In genomic region chr13:113296842-113297369, GRCh38 we compare ENCODE assay signal across 1 cellular context.
TF ChIP-seq lines count a peak whose summit lies in the region.

Gene LAMP1 (plus strand): TSS chr13:113297239. CDS start chr13:113297435, 196 bp downstream.

TF ChIP-seq in HepG2, 621 proteins besides CTCF, POLR2A, EP300 and RAD21 (continued from another document and continues in another):
- TF ChIP-seq NR2F1 (CRISPR knock-in tag; IDR thresholded peaks at IDR 0.05), result peak in 1 of 2 experiments; percentile 79; a peak in 2 of 4 replicates
- no peak for TF ChIP-seq PRDM4 (CRISPR knock-in tag; IDR thresholded peaks at IDR 0.05; ENCODE audit: borderline replicate concordance)
- TF ChIP-seq THYN1 (CRISPR knock-in tag; IDR thresholded peaks at IDR 0.05; ENCODE audit: borderline replicate concordance, low read depth), result no peak
- TF ChIP-seq MED8 (CRISPR knock-in tag; IDR thresholded peaks at IDR 0.05; ENCODE audit: insufficient replicate concordance), result peak; percentile 94
- TF ChIP-seq MBNL3 (CRISPR knock-in tag; conservative IDR thresholded peaks at IDR 0.05), result peak; percentile 79; the same call in 1 of the 2 replicates
- TF ChIP-seq ZNF615 (CRISPR knock-in tag; IDR thresholded peaks at IDR 0.05; ENCODE audit: borderline replicate concordance), result peak; percentile 95
- peak; percentile 56; the same call in 1 of the 2 replicates for TF ChIP-seq ZNF746 (CRISPR knock-in tag; IDR thresholded peaks at IDR 0.05)
- TF ChIP-seq BATF2 (CRISPR knock-in tag; IDR thresholded peaks at IDR 0.05), result peak; percentile 57; the same call in 1 of the 2 replicates
- TF ChIP-seq ZFYVE20 (CRISPR knock-in tag; IDR thresholded peaks at IDR 0.05; ENCODE audit: borderline replicate concordance, low read depth), result peak; percentile 95
- TF ChIP-seq TCF7 (IDR thresholded peaks at IDR 0.05; ENCODE audit: low read depth), result no peak
- peak; percentile 76 for TF ChIP-seq ZMYM2 (CRISPR knock-in tag; IDR thresholded peaks at IDR 0.05)
- TF ChIP-seq NFKBIZ (CRISPR knock-in tag; IDR thresholded peaks at IDR 0.05), result peak; percentile 95
- TF ChIP-seq ZNF678 (CRISPR knock-in tag; IDR thresholded peaks at IDR 0.05), result no peak
- peak; percentile 74; the same call in 1 of the 2 replicates for TF ChIP-seq ZNF232 (CRISPR knock-in tag; IDR thresholded peaks at IDR 0.05; ENCODE audit: borderline replicate concordance)
- TF ChIP-seq ZNF878 (CRISPR knock-in tag; IDR thresholded peaks at IDR 0.05), result peak; percentile 73; the same call in 1 of the 2 replicates
- TF ChIP-seq ZNF543 (CRISPR knock-in tag; IDR thresholded peaks at IDR 0.05), result peak; percentile 94; the same call in 1 of the 2 replicates
- TF ChIP-seq TEAD3 (CRISPR knock-in tag; optimal IDR thresholded peaks at IDR 0.05; ENCODE audit: borderline replicate concordance), result peak; percentile 86
- peak; percentile 44; the same call in 1 of the 2 replicates for TF ChIP-seq HNF1A (IDR thresholded peaks at IDR 0.05; ENCODE audit: low read depth)
- TF ChIP-seq HNF1A (CRISPR knock-in tag; IDR thresholded peaks at IDR 0.05; ENCODE audit: borderline replicate concordance), result peak; percentile 92
- no peak for TF ChIP-seq TEAD2 (CRISPR knock-in tag; IDR thresholded peaks at IDR 0.05)
- no peak for TF ChIP-seq ZNF577 (CRISPR knock-in tag; IDR thresholded peaks at IDR 0.05; ENCODE audit: borderline replicate concordance, low read depth)
- TF ChIP-seq HNRNPUL1 (IDR thresholded peaks at IDR 0.05; ENCODE audit: low read depth, low read length), result peak; percentile 64; the same call in 1 of the 2 replicates
- TF ChIP-seq MAFG (CRISPR knock-in tag; IDR thresholded peaks at IDR 0.05), result no peak
- 0 out of 2 replicates have a peak, but pooled peaks have one; percentile 42 for TF ChIP-seq ZNF280D (CRISPR knock-in tag; IDR thresholded peaks at IDR 0.05)
- no peak for TF ChIP-seq NONO (IDR thresholded peaks at IDR 0.05)
- peak; percentile 99 for TF ChIP-seq NONO (CRISPR knock-in tag; conservative IDR thresholded peaks at IDR 0.05)
- peak; percentile 99 for TF ChIP-seq SAP130 (CRISPR knock-in tag; IDR thresholded peaks at IDR 0.05; ENCODE audit: low read depth)
- peak; percentile 84; the same call in 1 of the 2 replicates for TF ChIP-seq ZNF879 (CRISPR knock-in tag; IDR thresholded peaks at IDR 0.05)
- peak; percentile 44; the same call in 1 of the 2 replicates for TF ChIP-seq SOX13 (IDR thresholded peaks at IDR 0.05)
- peak in 1 of 2 experiments; percentile 72; a peak in 2 of 4 replicates for TF ChIP-seq SOX13 (CRISPR knock-in tag; conservative IDR thresholded peaks at IDR 0.05 in 1 of 2, IDR thresholded peaks at IDR 0.05 in 1 of 2)
- peak; percentile 93 for TF ChIP-seq MED1 (CRISPR knock-in tag; IDR thresholded peaks at IDR 0.05)
- TF ChIP-seq SRSF1 (optimal IDR thresholded peaks at IDR 0.05; ENCODE audit: low read depth, low read length), result no peak
- TF ChIP-seq KMT2A (CRISPR knock-in tag; IDR thresholded peaks at IDR 0.05), result peak; percentile 76
- no peak for TF ChIP-seq ZNF83 (CRISPR knock-in tag; IDR thresholded peaks at IDR 0.05; ENCODE audit: borderline replicate concordance)
- no peak for TF ChIP-seq FOSL1 (CRISPR knock-in tag; IDR thresholded peaks at IDR 0.05; ENCODE audit: borderline replicate concordance)
- peak; percentile 54; the same call in 1 of the 2 replicates for TF ChIP-seq ZNF143 (CRISPR knock-in tag; IDR thresholded peaks at IDR 0.05)
- TF ChIP-seq ZNF609 (CRISPR knock-in tag; IDR thresholded peaks at IDR 0.05; ENCODE audit: borderline replicate concordance), result peak; percentile 74; the same call in 1 of the 2 replicates
- TF ChIP-seq ZNF776 (CRISPR knock-in tag; IDR thresholded peaks at IDR 0.05), result peak; percentile 99
- TF ChIP-seq ZBTB43 (CRISPR knock-in tag; conservative IDR thresholded peaks at IDR 0.05), result peak; percentile 92
- TF ChIP-seq KAT8 (CRISPR knock-in tag; IDR thresholded peaks at IDR 0.05), result peak; percentile 100
- TF ChIP-seq RBAK (CRISPR knock-in tag; IDR thresholded peaks at IDR 0.05), result no peak
- TF ChIP-seq ZC3H13 (CRISPR knock-in tag; IDR thresholded peaks at IDR 0.05), result peak; percentile 98
- TF ChIP-seq U2AF2 (IDR thresholded peaks at IDR 0.05; ENCODE audit: low read depth, low read length), result no peak; the same call in 1 of the 2 replicates
- TF ChIP-seq HINFP (CRISPR knock-in tag; IDR thresholded peaks at IDR 0.05; ENCODE audit: low read depth), result peak; percentile 99
- peak; percentile 71 for TF ChIP-seq ZNF263 (CRISPR knock-in tag; IDR thresholded peaks at IDR 0.05)
- no peak; the same call in 1 of the 2 replicates for TF ChIP-seq ZNF652 (CRISPR knock-in tag; IDR thresholded peaks at IDR 0.05; ENCODE audit: borderline replicate concordance, low read depth)
- TF ChIP-seq ZFP62 (CRISPR knock-in tag; IDR thresholded peaks at IDR 0.05), result no peak
- TF ChIP-seq CREBL2 (CRISPR knock-in tag; IDR thresholded peaks at IDR 0.05; ENCODE audit: borderline replicate concordance), result peak; percentile 96; the same call in 1 of the 2 replicates
